16 cellular contexts compared by ENCODE assay signal in genomic region chr6:136438445-136438844, GRCh38.
"Had no signal": no experiment of that assay in that cellular context is flagged by ENCODE, and none has a peak within 500 bp of the region (broad histone marks: within the 10 kb centered on the region; RNA-seq: fewer than 3 reads in every experiment).

No MANE protein-coding gene starts in this region.

- H3K4me3 Mint-ChIP-seq: activated B cell treated with CpG ODN at 0.5 μM for 24 hours; activated CD4-positive, alpha-beta memory T cell treated with anti-CD3 and anti-CD28 coated beads for 36 hours; activated CD8-positive, alpha-beta memory T cell treated with anti-CD3 and anti-CD28 coated beads, Interleukin-2, amount 10 ng/mL, durations not matched to agents 7 days and 5 days; activated naive CD8-positive, alpha-beta T cell treated with anti-CD3 and anti-CD28 coated beads for 36 hours; naive thymus-derived CD4-positive, alpha-beta T cell; stimulated activated effector memory CD8-positive, alpha-beta T cell treated with anti-CD3 and anti-CD28 coated beads, Interleukin-12 subunit alpha, Interleukin-12 subunit beta, amount 100 ng/mL, for 72 hours had no signal

- H3K4me3 ChIP-seq: colonic mucosa, gastrocnemius medialis, heart left ventricle, ovary, sigmoid colon had no signal

- H3K9me3 Mint-ChIP-seq: activated B cell treated with CpG ODN at 0.5 μM for 24 hours; activated CD4-positive, alpha-beta memory T cell treated with anti-CD3 and anti-CD28 coated beads for 36 hours; activated naive CD8-positive, alpha-beta T cell treated with anti-CD3 and anti-CD28 coated beads for 36 hours; naive thymus-derived CD4-positive, alpha-beta T cell; stimulated activated effector memory CD8-positive, alpha-beta T cell treated with anti-CD3 and anti-CD28 coated beads, Interleukin-12 subunit alpha, Interleukin-12 subunit beta, amount 100 ng/mL, for 72 hours had no signal

- H3K36me3 Mint-ChIP-seq: activated CD4-positive, alpha-beta memory T cell treated with anti-CD3 and anti-CD28 coated beads for 36 hours; activated CD8-positive, alpha-beta memory T cell treated with anti-CD3 and anti-CD28 coated beads, Interleukin-2, amount 10 ng/mL, durations not matched to agents 7 days and 5 days; activated naive CD8-positive, alpha-beta T cell treated with anti-CD3 and anti-CD28 coated beads for 36 hours; naive thymus-derived CD4-positive, alpha-beta T cell; stimulated activated effector memory CD8-positive, alpha-beta T cell treated with anti-CD3 and anti-CD28 coated beads, Interleukin-12 subunit alpha, Interleukin-12 subunit beta, amount 100 ng/mL, for 72 hours had no signal

- ATAC-seq: activated CD8-positive, alpha-beta memory T cell treated with anti-CD3 and anti-CD28 coated beads, Interleukin-2, amount 10 ng/mL, durations not matched to agents 7 days and 5 days; gastrocnemius medialis; heart left ventricle; naive thymus-derived CD4-positive, alpha-beta T cell; stimulated activated effector memory CD8-positive, alpha-beta T cell treated with anti-CD3 and anti-CD28 coated beads, Interleukin-12 subunit alpha, Interleukin-12 subunit beta, amount 100 ng/mL, for 72 hours had no signal

- H3K27me3 ChIP-seq: colonic mucosa, gastrocnemius medialis, heart left ventricle, ovary, sigmoid colon had no signal

- H3K36me3 ChIP-seq: colonic mucosa, gastrocnemius medialis, heart left ventricle, ovary, sigmoid colon had no signal

- DNase-seq: activated B cell treated with CpG ODN at 0.5 μM for 24 hours; activated CD4-positive, alpha-beta memory T cell treated with anti-CD3 and anti-CD28 coated beads for 36 hours; activated CD4-positive, alpha-beta T cell treated with anti-CD3 and anti-CD28 coated beads for 4 hours; activated CD8-positive, alpha-beta memory T cell treated with anti-CD3 and anti-CD28 coated beads, Interleukin-2, amount 10 ng/mL, durations not matched to agents 7 days and 5 days; activated naive CD4-positive, alpha-beta T cell; activated naive CD8-positive, alpha-beta T cell treated with anti-CD3 and anti-CD28 coated beads for 36 hours; amniotic stem cell; colonic mucosa; gastrocnemius medialis; heart left ventricle; mesendoderm; naive thymus-derived CD4-positive, alpha-beta T cell; ovary; sigmoid colon; stimulated activated CD4-positive, alpha-beta T cell treated with anti-CD3 and anti-CD28 coated beads, Interleukin-4, amount 100 ng/mL, for 24 hours had no signal

- H3K27me3 Mint-ChIP-seq: activated B cell treated with CpG ODN at 0.5 μM for 24 hours had no signal

- H3K27ac ChIP-seq: gastrocnemius medialis, heart left ventricle, ovary, sigmoid colon had no signal

- H3K9me3 ChIP-seq: colonic mucosa, gastrocnemius medialis, heart left ventricle, ovary, sigmoid colon had no signal

- H3K27ac Mint-ChIP-seq: activated B cell treated with CpG ODN at 0.5 μM for 24 hours; activated CD4-positive, alpha-beta memory T cell treated with anti-CD3 and anti-CD28 coated beads for 36 hours; activated CD8-positive, alpha-beta memory T cell treated with anti-CD3 and anti-CD28 coated beads, Interleukin-2, amount 10 ng/mL, durations not matched to agents 7 days and 5 days; activated naive CD8-positive, alpha-beta T cell treated with anti-CD3 and anti-CD28 coated beads for 36 hours; stimulated activated effector memory CD8-positive, alpha-beta T cell treated with anti-CD3 and anti-CD28 coated beads, Interleukin-12 subunit alpha, Interleukin-12 subunit beta, amount 100 ng/mL, for 72 hours had no signal

- H3K4me1 Mint-ChIP-seq: activated B cell treated with CpG ODN at 0.5 μM for 24 hours; activated CD8-positive, alpha-beta memory T cell treated with anti-CD3 and anti-CD28 coated beads, Interleukin-2, amount 10 ng/mL, durations not matched to agents 7 days and 5 days; activated naive CD8-positive, alpha-beta T cell treated with anti-CD3 and anti-CD28 coated beads for 36 hours; stimulated activated effector memory CD8-positive, alpha-beta T cell treated with anti-CD3 and anti-CD28 coated beads, Interleukin-12 subunit alpha, Interleukin-12 subunit beta, amount 100 ng/mL, for 72 hours had no signal

- H3K4me1 ChIP-seq: colonic mucosa, gastrocnemius medialis, heart left ventricle, sigmoid colon had no signal
